In genomic region chr2:234979204-234980167, GRCh38 we compare ENCODE assay signal across 1 cellular context.
TF ChIP-seq lines count a peak whose summit lies in the region.

No MANE protein-coding gene starts in this region.

TF ChIP-seq in GM23338, 12 proteins besides CTCF, POLR2A, EP300 and RAD21 (continued from another document):
- TF ChIP-seq, protein P1, sequence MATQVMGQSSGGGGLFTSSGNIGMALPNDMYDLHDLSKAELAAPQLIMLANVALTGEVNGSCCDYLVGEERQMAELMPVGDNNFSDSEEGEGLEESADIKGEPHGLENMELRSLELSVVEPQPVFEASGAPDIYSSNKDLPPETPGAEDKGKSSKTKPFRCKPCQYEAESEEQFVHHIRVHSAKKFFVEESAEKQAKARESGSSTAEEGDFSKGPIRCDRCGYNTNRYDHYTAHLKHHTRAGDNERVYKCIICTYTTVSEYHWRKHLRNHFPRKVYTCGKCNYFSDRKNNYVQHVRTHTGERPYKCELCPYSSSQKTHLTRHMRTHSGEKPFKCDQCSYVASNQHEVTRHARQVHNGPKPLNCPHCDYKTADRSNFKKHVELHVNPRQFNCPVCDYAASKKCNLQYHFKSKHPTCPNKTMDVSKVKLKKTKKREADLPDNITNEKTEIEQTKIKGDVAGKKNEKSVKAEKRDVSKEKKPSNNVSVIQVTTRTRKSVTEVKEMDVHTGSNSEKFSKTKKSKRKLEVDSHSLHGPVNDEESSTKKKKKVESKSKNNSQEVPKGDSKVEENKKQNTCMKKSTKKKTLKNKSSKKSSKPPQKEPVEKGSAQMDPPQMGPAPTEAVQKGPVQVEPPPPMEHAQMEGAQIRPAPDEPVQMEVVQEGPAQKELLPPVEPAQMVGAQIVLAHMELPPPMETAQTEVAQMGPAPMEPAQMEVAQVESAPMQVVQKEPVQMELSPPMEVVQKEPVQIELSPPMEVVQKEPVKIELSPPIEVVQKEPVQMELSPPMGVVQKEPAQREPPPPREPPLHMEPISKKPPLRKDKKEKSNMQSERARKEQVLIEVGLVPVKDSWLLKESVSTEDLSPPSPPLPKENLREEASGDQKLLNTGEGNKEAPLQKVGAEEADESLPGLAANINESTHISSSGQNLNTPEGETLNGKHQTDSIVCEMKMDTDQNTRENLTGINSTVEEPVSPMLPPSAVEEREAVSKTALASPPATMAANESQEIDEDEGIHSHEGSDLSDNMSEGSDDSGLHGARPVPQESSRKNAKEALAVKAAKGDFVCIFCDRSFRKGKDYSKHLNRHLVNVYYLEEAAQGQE (IDR thresholded peaks at IDR 0.05; ENCODE audit: unreplicated experiment), result no peak
